ENCODE assay signal across 8 cellular contexts in genomic region chr13:25901460-25902376, GRCh38.
A peak's percentile ranks its signal among the peaks of the same experiment; 100 is the strongest.
DNase-seq lines count a peak whose midpoint lies in the region; ATAC-seq, FAIRE-seq and TF ChIP-seq lines count a peak whose summit lies in the region.

No MANE protein-coding gene starts in this region.

- no peaks in the 10 kb centered on the region for H3K9me3 ChIP-seq in tibial artery

- H3K27me3 ChIP-seq in tibial artery = no peaks in the 10 kb centered on the region

- H3K4me3 Mint-ChIP-seq in activated naive CD8-positive, alpha-beta T cell treated with anti-CD3 and anti-CD28 coated beads, Interleukin-2, amount 50 U/mL, for 24 hours = no peak overlapping the region
- peak overlapping the region in 1 of 10 donors; percentile 33 for H3K4me3 Mint-ChIP-seq in naive thymus-derived CD8-positive, alpha-beta T cell

- DNase-seq in GM18507 (ENCODE audit: extremely low spot score, insufficient read length, low read depth) (peak; percentile 28), LHCN-M2 (ENCODE audit: low read depth) (peak; percentile 92), tibial artery (no peak), COR-L47 (lab: John Stamatoyannopoulos, UW) (no peak), GDM1 (lab: John Stamatoyannopoulos, UW) (no peak)
- no peak for DNase-seq in activated naive CD8-positive, alpha-beta T cell treated with anti-CD3 and anti-CD28 coated beads, Interleukin-2, amount 50 U/mL, for 24 hours
- peak in 7 of 10 donors; percentile 13 to 70 (median 64) for DNase-seq in naive thymus-derived CD8-positive, alpha-beta T cell

- FAIRE-seq in GM18507 (lab: Jason Lieb, UNC) = peak; percentile 89

- H3K4me1 ChIP-seq in tibial artery = no peaks in the 10 kb centered on the region

- peaks cover 28% of the 10 kb centered on the region for H3K4me1 Mint-ChIP-seq in activated naive CD8-positive, alpha-beta T cell treated with anti-CD3 and anti-CD28 coated beads, Interleukin-2, amount 50 U/mL, for 24 hours
- H3K4me1 Mint-ChIP-seq in naive thymus-derived CD8-positive, alpha-beta T cell = peaks cover 25 to 33% (median 29%) of the 10 kb centered on the region in 4 donors

- POLR2A ChIA-PET in naive thymus-derived CD8-positive, alpha-beta T cell (lab: Charles Lee) = interaction anchor here (0.6 to 1.5 kb wide), 3 partner anchors 13 to 149 kb away, joined by 3 to 6 read pairs (median 3); no protein-coding TSS in a partner anchor

- peak overlapping the region; percentile 44 for H3K27ac Mint-ChIP-seq in activated naive CD8-positive, alpha-beta T cell treated with anti-CD3 and anti-CD28 coated beads, Interleukin-2, amount 50 U/mL, for 24 hours
- H3K27ac Mint-ChIP-seq in naive thymus-derived CD8-positive, alpha-beta T cell = peak overlapping the region in 6 of 10 donors; percentile 9 to 92 (median 34)

- TF ChIP-seq CTCF in tibial artery (IDR thresholded peaks at IDR 0.05) = no peak

- H3K36me3 Mint-ChIP-seq in activated naive CD8-positive, alpha-beta T cell treated with anti-CD3 and anti-CD28 coated beads, Interleukin-2, amount 50 U/mL, for 24 hours (ENCODE audit: low read depth) = no peaks in the 10 kb centered on the region
- peaks cover 0 to 3% (median 0%) of the 10 kb centered on the region in 3 donors for H3K36me3 Mint-ChIP-seq in naive thymus-derived CD8-positive, alpha-beta T cell

- no peaks in the 10 kb centered on the region for H3K27me3 Mint-ChIP-seq in activated naive CD8-positive, alpha-beta T cell treated with anti-CD3 and anti-CD28 coated beads, Interleukin-2, amount 50 U/mL, for 24 hours
- peaks cover 0 to 1% (median 0%) of the 10 kb centered on the region in 5 donors for H3K27me3 Mint-ChIP-seq in naive thymus-derived CD8-positive, alpha-beta T cell

- H3K9me3 Mint-ChIP-seq in activated naive CD8-positive, alpha-beta T cell treated with anti-CD3 and anti-CD28 coated beads, Interleukin-2, amount 50 U/mL, for 24 hours = peaks cover 7% of the 10 kb centered on the region
- peaks cover 0 to 3% (median 0%) of the 10 kb centered on the region in 9 donors for H3K9me3 Mint-ChIP-seq in naive thymus-derived CD8-positive, alpha-beta T cell

- no peak overlapping the region for H3K27ac ChIP-seq in tibial artery

- H3K36me3 ChIP-seq in tibial artery = no peaks in the 10 kb centered on the region

- ATAC-seq in GM21515 (IDR thresholded peaks at IDR 0.05; ENCODE audit: unreplicated experiment) = peak; percentile 88
- peak; percentile 97 for ATAC-seq in activated naive CD8-positive, alpha-beta T cell treated with anti-CD3 and anti-CD28 coated beads, Interleukin-2, amount 50 U/mL, for 24 hours
- ATAC-seq in naive thymus-derived CD8-positive, alpha-beta T cell = peak; percentile 87 to 95

- no peak overlapping the region for H3K4me3 ChIP-seq in tibial artery

- intact Hi-C loops in tibial artery (cut with DNase I; ENCODE audit: low total_unique reads) = no loop called here

Comparison
In these comparisons a context has a peak if more than half of its experiments do, and no peak if none do; other contexts are left out.
1. DNase-seq: peak in GM18507 (single experiment), LHCN-M2 (single experiment) and naive thymus-derived CD8-positive, alpha-beta T cell (7 of 10); none in activated naive CD8-positive, alpha-beta T cell treated with anti-CD3 and anti-CD28 coated beads, Interleukin-2, amount 50 U/mL, for 24 hours (single experiment), tibial artery (0 of 2), COR-L47 (single experiment) and GDM1 (single experiment).
2. Peak in every context shown above with its lines, with median percentiles within 50 percentile points of each other: ATAC-seq.